In genomic region chr1:14914351-14914988, GRCh38 we compare ENCODE assay signal across 15 cellular contexts.
A peak's percentile ranks its signal among the peaks of the same experiment; 100 is the strongest.
DNase-seq lines count a peak whose midpoint lies in the region; TF ChIP-seq lines count a peak whose summit lies in the region.
"Had no signal": no experiment of that assay in that cellular context is flagged by ENCODE, and none has a peak within 500 bp of the region (broad histone marks: within the 10 kb centered on the region; RNA-seq: fewer than 3 reads in every experiment).

No MANE protein-coding gene starts in this region.

- H3K27me3 ChIP-seq in esophagus (ENCODE audit: control insufficient read depth in 1 of 2, insufficient read depth in 2 of 2, low read length in 2 of 2): no peaks in the 10 kb centered on the region
- no peaks in the 10 kb centered on the region for H3K27me3 ChIP-seq in suprapubic skin
- no peaks in the 10 kb centered on the region for H3K27me3 ChIP-seq in PC-9 (ENCODE audit: insufficient read depth, low read depth)
- H3K27me3 ChIP-seq: upper lobe of left lung had no signal

- intact Hi-C loops in PC-9 (cut with micrococcal nuclease; ENCODE audit: unreplicated experiment): no loop called here

- WGBS in esophagus, 2 donors: 74 to 80% methylated on average over 11 of the region's 11 CpGs
- 76% methylated on average over 11 of the region's 11 CpGs for WGBS in suprapubic skin

- BruUV-seq in PC-9 (replicated peaks; lab: Mats Ljungman, UMichigan): no TSS peak

- H3F3A ChIP-seq in PC-9 (ENCODE audit: insufficient read depth, low read depth): no peaks in the 10 kb centered on the region

- TF ChIP-seq EP300 in suprapubic skin (IDR thresholded peaks at IDR 0.05): no peak

- H3K4me1 ChIP-seq in esophagus (ENCODE audit: control insufficient read depth in 2 of 2, insufficient read depth in 2 of 2, low read length in 1 of 2) (peaks cover 0 to 26% of the 10 kb centered on the region in 2 donors), suprapubic skin (peaks cover 42% of the 10 kb centered on the region), PC-9 (replicated peaks; ENCODE audit: insufficient read depth) (peaks cover 7% of the 10 kb centered on the region; the same call in 1 of the 2 replicates)

- DNase-seq in NCI-H2196 (lab: John Stamatoyannopoulos, UW; ENCODE audit: unreplicated experiment) (peak; percentile 32), NCI-H2196 treated with DMSO at 0.1 percent for 48 hours (lab: John Stamatoyannopoulos, UW; ENCODE audit: unreplicated experiment) (no peak), NCI-H526 treated with DMSO at 0.1 percent for 48 hours (lab: John Stamatoyannopoulos, UW) (peak; percentile 34), suprapubic skin (ENCODE audit: low spot score in 2 of 2) (no peak), AG08396 (ENCODE audit: low spot score) (no peak), NCI-H446 treated with DMSO at 0.1 percent for 48 hours (lab: John Stamatoyannopoulos, UW) (no peak), PC-9 (no peak)
- DNase-seq: activated CD4-positive, alpha-beta T cell treated with anti-CD3 and anti-CD28 coated beads for 1 hour; NCI-H2029 treated with DMSO at 0.1 percent for 48 hours; NCI-H226 had no signal

- peak overlapping the region; percentile 81 to 89 for H3K27ac ChIP-seq in esophagus (ENCODE audit: low read depth in 2 of 2, low read length in 1 of 2)
- H3K27ac ChIP-seq in suprapubic skin: peak overlapping the region; percentile 78
- H3K27ac ChIP-seq in PC-9: no peak overlapping the region
- H3K27ac ChIP-seq: coronary artery, neutrophil, SK-N-MC, upper lobe of left lung had no signal

- H3K4me2 ChIP-seq in PC-9: no peak overlapping the region

- H3K79me2 ChIP-seq in PC-9 (ENCODE audit: low read depth): no peaks in the 10 kb centered on the region

- no peak overlapping the region for H3K4me3 ChIP-seq in esophagus (ENCODE audit: low read depth in 1 of 2, low read length in 2 of 2)
- H3K4me3 ChIP-seq in suprapubic skin: no peak overlapping the region
- H3K4me3 ChIP-seq in PC-9: no peak overlapping the region
- H3K4me3 ChIP-seq: coronary artery, SK-N-MC, upper lobe of left lung had no signal

- no peak for TF ChIP-seq POLR2A in suprapubic skin (IDR thresholded peaks at IDR 0.05)

- no peaks in the 10 kb centered on the region for H3K9me2 ChIP-seq in PC-9 (ENCODE audit: insufficient read depth)

- H3K9me3 ChIP-seq in esophagus (ENCODE audit: control insufficient read depth in 2 of 2, insufficient read depth in 1 of 2, low read depth in 1 of 2, low read length in 1 of 2) (no peaks in the 10 kb centered on the region), suprapubic skin (no peaks in the 10 kb centered on the region), PC-9 (ENCODE audit: insufficient read depth, low read depth) (no peaks in the 10 kb centered on the region)
- H3K9me3 ChIP-seq: neutrophil, upper lobe of left lung had no signal

- H4K20me1 ChIP-seq in PC-9 (ENCODE audit: insufficient read depth): no peaks in the 10 kb centered on the region

- no peak for TF ChIP-seq CTCF in suprapubic skin (IDR thresholded peaks at IDR 0.05)
- no peak for TF ChIP-seq CTCF in PC-9 (conservative IDR thresholded peaks at IDR 0.05)

- POLR2A ChIA-PET in PC-9 (lab: Charles Lee; ENCODE audit: unreplicated experiment): no interaction called here

- no peak overlapping the region for H2AFZ ChIP-seq in PC-9

- H3K36me3 ChIP-seq in esophagus (ENCODE audit: control insufficient read depth in 2 of 2, insufficient read depth in 2 of 2, low read length in 1 of 2) (no peaks in the 10 kb centered on the region), suprapubic skin (no peaks in the 10 kb centered on the region), PC-9 (ENCODE audit: low read depth) (no peaks in the 10 kb centered on the region)
- H3K36me3 ChIP-seq: neutrophil, upper lobe of left lung had no signal

- CTCF ChIA-PET in PC-9 (lab: Charles Lee): interaction anchor here (0.5 to 0.7 kb wide), 3 partner anchors 16 to 321 kb away, joined by 3 read pairs; no protein-coding TSS in a partner anchor

Comparison
In these comparisons a context has a peak if more than half of its experiments do, and no peak if none do; other contexts are left out.
1. DNase-seq: peak in NCI-H2196 (single experiment) and NCI-H526 treated with DMSO at 0.1 percent for 48 hours (single experiment); none in NCI-H2196 treated with DMSO at 0.1 percent for 48 hours (single experiment), suprapubic skin (0 of 2), AG08396 (single experiment), NCI-H446 treated with DMSO at 0.1 percent for 48 hours (single experiment) and PC-9 (0 of 2).